ENCODE assay signal across 8 cellular contexts in genomic region chr1:62688687-62689085, GRCh38. TPM values are rescaled to one million over a fixed set of nuclear protein-coding genes. Genes with fewer than 3 reads are reported as not detected.
DNase-seq lines count a peak whose midpoint lies in the region; ATAC-seq lines count a peak whose summit lies in the region.

No MANE protein-coding gene starts in this region.

- H3K27me3 Mint-ChIP-seq in activated CD4-positive, alpha-beta T cell treated with anti-CD3 and anti-CD28 coated beads, Interleukin-2, amount 10 ng/mL, durations not matched to agents 24 days and 14 days = peaks cover 3% of the 10 kb centered on the region
- peaks cover 4% of the 10 kb centered on the region for H3K27me3 Mint-ChIP-seq in activated naive CD8-positive, alpha-beta T cell treated with anti-CD3 and anti-CD28 coated beads, Interleukin-2, amount 10 ng/mL, durations not matched to agents 7 days and 5 days

- H3K4me3 Mint-ChIP-seq in activated CD4-positive, alpha-beta T cell treated with anti-CD3 and anti-CD28 coated beads, Interleukin-2, amount 10 ng/mL, durations not matched to agents 24 days and 14 days = peak overlapping the region; percentile 91
- peak overlapping the region; percentile 89 for H3K4me3 Mint-ChIP-seq in activated naive CD8-positive, alpha-beta T cell treated with anti-CD3 and anti-CD28 coated beads, Interleukin-2, amount 10 ng/mL, durations not matched to agents 7 days and 5 days

- no peak for DNase-seq in activated CD4-positive, alpha-beta T cell treated with anti-CD3 and anti-CD28 coated beads, Interleukin-2, amount 10 ng/mL, durations not matched to agents 24 days and 14 days
- no peak for DNase-seq in activated CD4-positive, alpha-beta T cell treated with anti-CD3 and anti-CD28 coated beads for 1 hour
- DNase-seq in activated naive CD8-positive, alpha-beta T cell treated with anti-CD3 and anti-CD28 coated beads, Interleukin-2, amount 10 ng/mL, durations not matched to agents 7 days and 5 days = no peak
- peak; percentile 46 for DNase-seq in kidney glomerular epithelial cell (lab: John Stamatoyannopoulos, UW)
- no peak for DNase-seq in T-helper 9 cell
- DNase-seq in NCI-H1930 (lab: John Stamatoyannopoulos, UW) = no peak

- H3K27ac ChIP-seq in temporal lobe (ENCODE audit: low read depth, low read length) = peak overlapping the region; percentile 38

- POLR2A ChIA-PET in activated naive CD8-positive, alpha-beta T cell treated with anti-CD3 and anti-CD28 coated beads, Interleukin-2, amount 10 ng/mL, durations not matched to agents 7 days and 5 days (lab: Charles Lee) = interaction anchor here (0.5 to 0.6 kb wide), 2 partner anchors 23 to 120 kb away, joined by 3 read pairs; no protein-coding TSS in a partner anchor

- intact Hi-C loops in activated CD4-positive, alpha-beta T cell treated with anti-CD3 and anti-CD28 coated beads, Interleukin-2, amount 10 ng/mL, durations not matched to agents 24 days and 14 days (cut with micrococcal nuclease) = loop anchor here (1.0 to 10.0 kb wide), 3 partner anchors 64 to 252 kb away; partner anchors contain the start of gene ATG4C

- peak overlapping the region; percentile 53 for H3K27ac Mint-ChIP-seq in activated CD4-positive, alpha-beta T cell treated with anti-CD3 and anti-CD28 coated beads, Interleukin-2, amount 10 ng/mL, durations not matched to agents 24 days and 14 days
- peak overlapping the region; percentile 31 for H3K27ac Mint-ChIP-seq in activated naive CD8-positive, alpha-beta T cell treated with anti-CD3 and anti-CD28 coated beads, Interleukin-2, amount 10 ng/mL, durations not matched to agents 7 days and 5 days

- no peaks in the 10 kb centered on the region for H3K9me3 Mint-ChIP-seq in activated CD4-positive, alpha-beta T cell treated with anti-CD3 and anti-CD28 coated beads, Interleukin-2, amount 10 ng/mL, durations not matched to agents 24 days and 14 days
- no peaks in the 10 kb centered on the region for H3K9me3 Mint-ChIP-seq in activated naive CD8-positive, alpha-beta T cell treated with anti-CD3 and anti-CD28 coated beads, Interleukin-2, amount 10 ng/mL, durations not matched to agents 7 days and 5 days

- ATAC-seq in HG03439 (IDR thresholded peaks at IDR 0.05; ENCODE audit: unreplicated experiment) = peak; percentile 12
- ATAC-seq in activated naive CD8-positive, alpha-beta T cell treated with anti-CD3 and anti-CD28 coated beads, Interleukin-2, amount 10 ng/mL, durations not matched to agents 7 days and 5 days (ENCODE audit: low read depth) = no peak

- peaks cover 1% of the 10 kb centered on the region for H3K36me3 Mint-ChIP-seq in activated CD4-positive, alpha-beta T cell treated with anti-CD3 and anti-CD28 coated beads, Interleukin-2, amount 10 ng/mL, durations not matched to agents 24 days and 14 days (ENCODE audit: low read depth)
- peaks cover 1% of the 10 kb centered on the region for H3K36me3 Mint-ChIP-seq in activated naive CD8-positive, alpha-beta T cell treated with anti-CD3 and anti-CD28 coated beads, Interleukin-2, amount 10 ng/mL, durations not matched to agents 7 days and 5 days

- H3K4me1 Mint-ChIP-seq in activated CD4-positive, alpha-beta T cell treated with anti-CD3 and anti-CD28 coated beads, Interleukin-2, amount 10 ng/mL, durations not matched to agents 24 days and 14 days = peaks cover 21% of the 10 kb centered on the region
- H3K4me1 Mint-ChIP-seq in activated naive CD8-positive, alpha-beta T cell treated with anti-CD3 and anti-CD28 coated beads, Interleukin-2, amount 10 ng/mL, durations not matched to agents 7 days and 5 days = peaks cover 9% of the 10 kb centered on the region

RNA-seq across cellular contexts. Expression of gene DOCK7, which starts 0.5 kb away (rescaled TPM):
- 17.8 and 18.0 TPM in 2 replicates for total RNA-seq in activated CD4-positive, alpha-beta T cell treated with anti-CD3 and anti-CD28 coated beads, Interleukin-2, amount 10 ng/mL, durations not matched to agents 24 days and 14 days
- total RNA-seq in activated naive CD8-positive, alpha-beta T cell treated with anti-CD3 and anti-CD28 coated beads, Interleukin-2, amount 10 ng/mL, durations not matched to agents 7 days and 5 days = 1 to 10 TPM; 5.8 to 7.1 TPM
- 189 TPM for total RNA-seq in temporal lobe

Comparison
In these comparisons a context has a peak if more than half of its experiments do, and no peak if none do; other contexts are left out.
1. RNA of gene DOCK7, which starts 0.5 kb away (total RNA-seq): 189 TPM in temporal lobe (single experiment); 17.8 to 18.0 TPM in activated CD4-positive, alpha-beta T cell treated with anti-CD3 and anti-CD28 coated beads, Interleukin-2, amount 10 ng/mL, durations not matched to agents 24 days and 14 days and 5.8 to 7.1 TPM in activated naive CD8-positive, alpha-beta T cell treated with anti-CD3 and anti-CD28 coated beads, Interleukin-2, amount 10 ng/mL, durations not matched to agents 7 days and 5 days; every median in the first group is over 10 times any median in the second.